In the genomic region with DNA sequence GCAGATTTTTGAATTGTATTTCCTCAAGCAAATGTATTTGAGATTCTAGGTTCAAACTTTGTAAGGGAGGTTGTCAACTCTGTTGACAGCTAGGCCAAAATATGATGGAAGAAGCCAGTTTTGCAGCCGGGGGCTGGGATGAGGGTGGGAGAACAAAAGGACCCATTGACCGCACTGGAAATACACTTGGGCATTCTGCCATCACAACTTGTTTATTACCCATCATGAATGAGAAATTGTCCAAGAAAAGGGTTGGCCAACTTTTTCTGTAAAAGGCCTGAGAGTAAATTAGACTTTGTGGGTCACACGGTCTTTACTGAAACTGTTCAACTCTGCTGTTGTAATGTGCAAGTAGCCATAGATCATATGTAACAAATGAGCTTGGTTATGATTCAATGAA, we compare ENCODE assay signal across 24 cellular contexts.
DNase-seq lines count a peak whose midpoint lies in the region; FAIRE-seq and TF ChIP-seq lines count a peak whose summit lies in the region.
"Had no signal": no experiment of that assay in that cellular context is flagged by ENCODE, and none has a peak within 500 bp of the region (broad histone marks: within the 10 kb centered on the region; RNA-seq: fewer than 3 reads in every experiment).

No MANE protein-coding gene starts in this region.

- H3K36me3 ChIP-seq in HAP-1 (replicated peaks) (no peaks in the 10 kb centered on the region), SJCRH30 (no peaks in the 10 kb centered on the region), testis (ENCODE audit: low read depth, missing control alignments) (no peaks in the 10 kb centered on the region)
- H3K36me3 ChIP-seq: BE2C had no signal

- H3K9me3 Mint-ChIP-seq in glutamatergic neuron (ENCODE audit: unreplicated experiment), result no peaks in the 10 kb centered on the region
- H3K9me3 Mint-ChIP-seq: HFFc6 had no signal

- H3K27me3 Mint-ChIP-seq in glutamatergic neuron (ENCODE audit: unreplicated experiment), result no peaks in the 10 kb centered on the region

- peak; percentile 54 to 65 for DNase-seq in HAP-1 (ENCODE audit: low spot score in 2 of 2)
- DNase-seq in SJCRH30, result peak; percentile 31 to 68
- DNase-seq in fibroblast of pulmonary artery (ENCODE audit: low read depth), result peak; percentile 11
- peak; percentile 73 for DNase-seq in testis
- no peak for DNase-seq in GM19239 (ENCODE audit: insufficient read length, low spot score)
- DNase-seq in glutamatergic neuron, result no peak
- no peak for DNase-seq in NCI-H524 (lab: John Stamatoyannopoulos, UW)
- DNase-seq: BE2C; CD4-positive, CD25-positive, alpha-beta regulatory T cell; COR-L47; DMS 273 treated with DMSO at 0.1 percent for 48 hours; HFFc6; MM.1S; NCI-H1092 treated with DMSO at 0.1 percent for 48 hours; NCI-H1436 treated with DMSO at 0.1 percent for 48 hours; NCI-H1930; NCI-H2227 treated with DMSO at 0.1 percent for 48 hours; NCI-H510A treated with DMSO at 0.1 percent for 48 hours; NCI-H774; NK-92 treated with Interleukin-12 subunit alpha and Interleukin-12 subunit beta, amount 100 ng/mL, for 24 hours; SIG-M5 had no signal

- no peak for TF ChIP-seq CTCF in fibroblast of pulmonary artery (IDR thresholded peaks at IDR 0.05; ENCODE audit: low read length, missing control alignments)
- TF ChIP-seq CTCF in testis (IDR thresholded peaks at IDR 0.05), result no peak
- TF ChIP-seq CTCF in glutamatergic neuron (IDR thresholded peaks at IDR 0.05; ENCODE audit: partially characterized antibody, unreplicated experiment), result no peak

- in situ Hi-C loops in HAP-1 (cut with MboI; ENCODE audit: low sequenced_read_pairs), result loop anchor here (10.0 to 25.0 kb wide), 3 partner anchors 202 to 609 kb away; no protein-coding TSS in a partner anchor

- FAIRE-seq in GM19239 (lab: Jason Lieb, UNC), result no peak
- FAIRE-seq: GM12892, H54, K562 had no signal

- H3K27ac ChIP-seq in SJCRH30 (no peak overlapping the region), testis (no peak overlapping the region)

- no peaks in the 10 kb centered on the region for H3K36me3 Mint-ChIP-seq in glutamatergic neuron (ENCODE audit: unreplicated experiment)
- H3K36me3 Mint-ChIP-seq: CD4-positive, CD25-positive, alpha-beta regulatory T cell had no signal

- H3K9me3 ChIP-seq in HAP-1 (no peaks in the 10 kb centered on the region), SJCRH30 (replicated peaks) (no peaks in the 10 kb centered on the region), testis (no peaks in the 10 kb centered on the region)
- H3K9me3 ChIP-seq: BE2C had no signal

- no peak overlapping the region for H3K4me3 ChIP-seq in HAP-1
- H3K4me3 ChIP-seq in SJCRH30, result no peak overlapping the region
- H3K4me3 ChIP-seq in fibroblast of pulmonary artery (replicated peaks; ENCODE audit: low read depth, low read length), result no peak overlapping the region
- H3K4me3 ChIP-seq in testis, result no peak overlapping the region
- H3K4me3 ChIP-seq: K562 had no signal

- H3K27me3 ChIP-seq in HAP-1 (ENCODE audit: low read depth), result no peaks in the 10 kb centered on the region
- 0 out of 2 replicates have a peak, but pooled peaks cover 2% of the 10 kb centered on the region for H3K27me3 ChIP-seq in SJCRH30
- no peaks in the 10 kb centered on the region for H3K27me3 ChIP-seq in testis
- H3K27me3 ChIP-seq: BE2C had no signal

- 61 to 87% methylated on average over 3 of the region's 3 CpGs for WGBS in testis, 2 donors

- no peak overlapping the region for H3K4me3 Mint-ChIP-seq in glutamatergic neuron (ENCODE audit: unreplicated experiment)
- H3K4me3 Mint-ChIP-seq: CD4-positive, CD25-positive, alpha-beta regulatory T cell; HFFc6 had no signal

- intact Hi-C loops in testis (cut with DNase I; ENCODE audit: low total_unique reads), result no loop called here

- H3K4me1 ChIP-seq in HAP-1, result peaks cover 56% of the 10 kb centered on the region
- no peaks in the 10 kb centered on the region for H3K4me1 ChIP-seq in SJCRH30
- H3K4me1 ChIP-seq in testis, result no peaks in the 10 kb centered on the region

- peaks cover 1% of the 10 kb centered on the region for H3K4me1 Mint-ChIP-seq in glutamatergic neuron (ENCODE audit: low read depth, unreplicated experiment)
- H3K4me1 Mint-ChIP-seq: CD4-positive, CD25-positive, alpha-beta regulatory T cell had no signal

- TF ChIP-seq POLR2A in testis (IDR thresholded peaks at IDR 0.05), result no peak

- H3K27ac Mint-ChIP-seq in glutamatergic neuron (ENCODE audit: unreplicated experiment), result no peak overlapping the region
- H3K27ac Mint-ChIP-seq: CD4-positive, CD25-positive, alpha-beta regulatory T cell; HFFc6 had no signal

Comparison
In these comparisons a context has a peak if more than half of its experiments do, and no peak if none do; other contexts are left out.
1. DNase-seq: peak in HAP-1 (2 of 2), SJCRH30 (2 of 2), fibroblast of pulmonary artery (single experiment) and testis (single experiment); none in GM19239 (single experiment), glutamatergic neuron (single experiment) and NCI-H524 (0 of 2).